ENCODE assay signal across 15 cellular contexts in the genomic region with DNA sequence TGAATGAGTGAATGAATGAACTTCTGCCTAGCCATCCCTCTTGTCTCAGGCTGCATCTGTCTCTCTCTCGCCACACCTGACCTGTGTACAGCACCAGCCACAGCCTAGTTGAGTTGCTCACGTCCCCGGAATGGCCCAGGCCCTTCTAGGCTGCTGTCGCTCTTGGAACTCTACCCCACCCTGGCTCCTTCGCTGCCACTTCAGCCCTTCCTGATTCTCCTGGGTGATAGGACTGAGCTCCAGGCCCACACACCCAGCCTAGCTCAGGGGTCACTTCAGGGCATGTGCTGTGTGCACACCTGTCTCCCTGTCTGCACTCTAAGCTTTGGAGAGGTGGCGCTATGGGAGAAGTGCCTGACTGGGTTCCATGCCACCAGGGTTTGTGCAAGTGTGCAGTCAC.
"Had no signal": no experiment of that assay in that cellular context is flagged by ENCODE, and none has a peak within 500 bp of the region (broad histone marks: within the 10 kb centered on the region; RNA-seq: fewer than 3 reads in every experiment).

No MANE protein-coding gene starts in this region.

- H3K9me3 ChIP-seq: ascending aorta, heart left ventricle, psoas muscle, stomach, thoracic aorta had no signal

- ATAC-seq: activated naive CD8-positive, alpha-beta T cell treated with anti-CD3 and anti-CD28 coated beads, Interleukin-2, amount 50 U/mL, for 24 hours; foreskin keratinocyte; heart left ventricle; left lobe of liver; psoas muscle; sciatic nerve; WTC11 had no signal

- DNase-seq: activated CD4-positive, alpha-beta T cell treated with anti-CD3 and anti-CD28 coated beads for 48 hours; activated naive CD4-positive, alpha-beta T cell treated with Interleukin-2 at 50 U/mL for 16 hours; activated naive CD8-positive, alpha-beta T cell treated with anti-CD3 and anti-CD28 coated beads, Interleukin-2, amount 50 U/mL, for 24 hours; effector CD4-positive, alpha-beta T cell; foreskin keratinocyte; stimulated activated CD4-positive, alpha-beta T cell treated with anti-CD3 and anti-CD28 coated beads, Interleukin-2, amount 100 ng/mL, for 48 hours; stimulated activated CD8-positive, alpha-beta memory T cell treated with anti-CD3 and anti-CD28 coated beads, Interleukin-4, amount 100 ng/mL, for 48 hours; stomach had no signal

- H3K27ac ChIP-seq: ascending aorta, foreskin keratinocyte, heart left ventricle, psoas muscle, stomach, thoracic aorta had no signal

- H3K27me3 ChIP-seq: ascending aorta, foreskin keratinocyte, heart left ventricle, stomach had no signal

- H3K4me3 ChIP-seq: ascending aorta, heart left ventricle, psoas muscle, stomach, thoracic aorta had no signal

- H3K4me1 ChIP-seq: ascending aorta, foreskin keratinocyte, heart left ventricle, psoas muscle had no signal
